1 cellular context compared by ENCODE assay signal in the genomic region with DNA sequence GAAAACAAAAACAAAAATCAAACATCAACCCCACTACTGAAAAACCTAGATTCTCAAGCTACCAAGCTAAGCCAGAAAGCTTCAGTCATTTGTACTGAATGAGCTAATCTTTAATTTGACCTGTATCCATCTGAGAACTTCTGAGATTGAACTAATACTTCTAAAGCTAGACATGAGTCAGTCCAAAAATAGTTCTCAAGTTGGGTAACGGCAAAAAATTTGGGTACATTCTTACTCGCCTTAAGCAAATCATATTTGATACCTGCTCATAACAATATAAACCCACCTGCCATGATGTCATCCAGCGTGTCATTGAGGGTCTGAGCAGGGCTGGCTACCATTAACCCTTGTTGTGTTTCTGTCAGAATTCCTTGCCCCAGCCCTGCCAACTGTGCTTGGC.
TF ChIP-seq lines count a peak whose summit lies in the region.

No MANE protein-coding gene starts in this region.

TF ChIP-seq in H1, 55 proteins besides CTCF, POLR2A, EP300 and RAD21:
- TF ChIP-seq RBBP5 (IDR thresholded peaks at IDR 0.05; ENCODE audit: borderline replicate concordance, low read depth, low read length) = no peak
- no peak for TF ChIP-seq RNF2 (IDR thresholded peaks at IDR 0.05; ENCODE audit: borderline replicate concordance, low read depth, low read length, missing control alignments, poor library complexity, severe bottlenecking)
- no peak for TF ChIP-seq NANOG (IDR thresholded peaks at IDR 0.05; ENCODE audit: insufficient read depth, low read depth, low read length, poor library complexity, severe bottlenecking)
